ENCODE assay signal across 13 cellular contexts in genomic region chr22:24104307-24105017, GRCh38.
A peak's percentile ranks its signal among the peaks of the same experiment; 100 is the strongest.
DNase-seq lines count a peak whose midpoint lies in the region; ATAC-seq and TF ChIP-seq lines count a peak whose summit lies in the region.
"Had no signal": no experiment of that assay in that cellular context is flagged by ENCODE, and none has a peak within 500 bp of the region (broad histone marks: within the 10 kb centered on the region; RNA-seq: fewer than 3 reads in every experiment).

No MANE protein-coding gene starts in this region.

- no peaks in the 10 kb centered on the region for H3K9me3 Mint-ChIP-seq in CD4-positive, alpha-beta memory T cell
- no peaks in the 10 kb centered on the region for H3K9me3 Mint-ChIP-seq in chondrocyte (ENCODE audit: low read depth)

- H3K27ac ChIP-seq in CD4-positive, alpha-beta memory T cell (ENCODE audit: low read depth, low read length): no peak overlapping the region
- 0 out of 2 replicates have a peak overlapping the region, but pooled peaks have one; percentile 10 for H3K27ac ChIP-seq in RWPE1

- peak overlapping the region in 6 of 7 donors; percentile 15 to 66 (median 40) for H3K27ac Mint-ChIP-seq in CD4-positive, alpha-beta memory T cell
- H3K27ac Mint-ChIP-seq in chondrocyte (ENCODE audit: unreplicated experiment): peak overlapping the region; percentile 74

- POLR2A ChIA-PET in CD4-positive, alpha-beta memory T cell (lab: Charles Lee; ENCODE audit: partially characterized antibody): interaction anchor here (0.8 kb wide), 1 partner anchor 8 kb away, joined by 3 read pairs; no protein-coding TSS in a partner anchor
- POLR2A ChIA-PET in RWPE1 (lab: Yijun Ruan, JAX; ENCODE audit: low non-redundant PET): no interaction called here

- intact Hi-C loops in CD4-positive, alpha-beta memory T cell (cut with micrococcal nuclease): loop anchor here (5.0 kb wide), 1 partner anchor 143 kb away; the partner anchor contains the start of gene GGT5
- intact Hi-C loops in posterior vena cava (cut with DNase I): loop anchor here (5.0 to 10.0 kb wide), 2 partner anchors 70 to 73 kb away; no protein-coding TSS in a partner anchor

- H3K27me3 Mint-ChIP-seq in CD4-positive, alpha-beta memory T cell: no peaks in the 10 kb centered on the region
- H3K27me3 Mint-ChIP-seq in chondrocyte (ENCODE audit: low read depth): no peaks in the 10 kb centered on the region

- no peaks in the 10 kb centered on the region for H3K27me3 ChIP-seq in CD4-positive, alpha-beta memory T cell (ENCODE audit: insufficient read depth, low read length)
- H3K27me3 ChIP-seq: BLaER1 treated with 17β-estradiol and CSF1 and Interleukin-3, amounts not matched to agents 10 nM and 100 nM had no signal

- H3K4me3 ChIP-seq in CD4-positive, alpha-beta memory T cell (ENCODE audit: low read length in 2 of 2): no peak overlapping the region
- H3K4me3 ChIP-seq: BLaER1 treated with 17β-estradiol and CSF1 and Interleukin-3, amounts not matched to agents 10 nM and 100 nM; K562 had no signal

- H3K4me1 ChIP-seq in CD4-positive, alpha-beta memory T cell (ENCODE audit: insufficient read depth, low read length): no peaks in the 10 kb centered on the region

- H3K9me3 ChIP-seq in CD4-positive, alpha-beta memory T cell (ENCODE audit: control insufficient read depth in 1 of 2, low read length in 2 of 2): no peaks in the 10 kb centered on the region
- H3K9me3 ChIP-seq: BLaER1 treated with 17β-estradiol and CSF1 and Interleukin-3, amounts not matched to agents 10 nM and 100 nM had no signal

- peaks cover 5 to 21% (median 7%) of the 10 kb centered on the region in 4 donors for H3K4me1 Mint-ChIP-seq in CD4-positive, alpha-beta memory T cell
- H3K4me1 Mint-ChIP-seq in chondrocyte (ENCODE audit: low read depth): peaks cover 14% of the 10 kb centered on the region

- CTCF ChIA-PET in CD4-positive, alpha-beta memory T cell (lab: Charles Lee; ENCODE audit: partially characterized antibody): interaction anchor here (1.1 to 1.7 kb wide), 3 partner anchors 53 to 126 kb away, joined by 4 to 10 read pairs (median 5); no protein-coding TSS in a partner anchor
- CTCF ChIA-PET in RWPE1 (lab: Yijun Ruan, JAX): no interaction called here

- H3K36me3 Mint-ChIP-seq in CD4-positive, alpha-beta memory T cell: peaks cover 16 to 55% of the 10 kb centered on the region in 2 donors
- peaks cover 5% of the 10 kb centered on the region for H3K36me3 Mint-ChIP-seq in chondrocyte (ENCODE audit: low read depth)

- no peak overlapping the region for H3K4me3 Mint-ChIP-seq in CD4-positive, alpha-beta memory T cell
- no peak overlapping the region for H3K4me3 Mint-ChIP-seq in chondrocyte (ENCODE audit: unreplicated experiment)

- DNase-seq in CD4-positive, alpha-beta memory T cell: no peak
- DNase-seq in RWPE1 (ENCODE audit: low spot score): no peak
- peak; percentile 26 for DNase-seq in chondrocyte (ENCODE audit: low spot score)
- DNase-seq in posterior vena cava (ENCODE audit: low spot score): peak; percentile 42
- DNase-seq in NCI-H510A treated with DMSO at 0.1 percent for 48 hours (lab: John Stamatoyannopoulos, UW): no peak
- DNase-seq in iPS-NIHi7 (ENCODE audit: extremely low spot score): no peak
- DNase-seq: NCI-H1436; OCI-M1; stimulated activated CD4-positive, alpha-beta T cell treated with anti-CD3 and anti-CD28 coated beads, Interleukin-4, amount 100 ng/mL, for 4 hours had no signal

- peaks cover 41% of the 10 kb centered on the region for H3K36me3 ChIP-seq in CD4-positive, alpha-beta memory T cell (ENCODE audit: insufficient read depth, low read length)

- TF ChIP-seq CTCF in RWPE1 (conservative IDR thresholded peaks at IDR 0.05; ENCODE audit: low read depth): no peak
- no peak for TF ChIP-seq CTCF in chondrocyte (IDR thresholded peaks at IDR 0.05)

- ATAC-seq in HG02840 (IDR thresholded peaks at IDR 0.05; ENCODE audit: low FRiP score, unreplicated experiment): no peak
- no peak for ATAC-seq in GM18867 (IDR thresholded peaks at IDR 0.05; ENCODE audit: unreplicated experiment)
- ATAC-seq: K562 had no signal

Comparison
In these comparisons a context has a peak if more than half of its experiments do, and no peak if none do; other contexts are left out.
1. DNase-seq: peak in chondrocyte (single experiment) and posterior vena cava (single experiment); none in CD4-positive, alpha-beta memory T cell (0 of 5), RWPE1 (single experiment), NCI-H510A treated with DMSO at 0.1 percent for 48 hours (single experiment) and iPS-NIHi7 (single experiment).